12 cellular contexts compared by ENCODE assay signal in the genomic region with DNA sequence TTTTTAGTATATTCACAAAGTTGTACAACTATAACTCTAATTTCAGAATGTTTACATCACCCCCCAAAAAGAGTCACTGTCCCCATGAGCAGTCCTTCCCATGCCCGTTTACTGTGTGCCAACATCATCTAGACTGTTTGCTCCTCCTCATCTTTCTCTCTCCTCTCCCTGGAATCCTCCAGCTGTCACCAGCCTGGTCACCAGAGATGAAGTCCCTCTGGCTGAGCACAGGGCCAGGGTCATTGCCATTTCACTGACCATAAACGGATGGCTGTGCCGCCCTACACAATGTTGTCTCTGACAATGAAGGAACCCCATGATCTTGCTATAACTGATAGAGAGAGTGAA. TPM values are rescaled to one million over a fixed set of nuclear protein-coding genes. Genes with fewer than 3 reads are reported as not detected.
A peak's percentile ranks its signal among the peaks of the same experiment; 100 is the strongest.
DNase-seq lines count a peak whose midpoint lies in the region; ATAC-seq and TF ChIP-seq lines count a peak whose summit lies in the region.
"Had no signal": no experiment of that assay in that cellular context is flagged by ENCODE, and none has a peak within 500 bp of the region (broad histone marks: within the 10 kb centered on the region; RNA-seq: fewer than 3 reads in every experiment).

No MANE protein-coding gene starts in this region.

- DNase-seq in heart right ventricle (no peak), left cardiac atrium (no peak), lower lobe of right lung (no peak), upper lobe of right lung (no peak), prostate gland (ENCODE audit: low spot score) (no peak)
- no peak for DNase-seq in activated T-helper 1 cell treated with anti-CD3 and anti-CD28 coated beads, Interleukin-12 subunit alpha, Interleukin-12 subunit beta, Interleukin-2, Interleukin-4 antibody, amounts not matched to agents 30 ng/mL and 10 ng/mL and 1 ng/mL, durations not matched to agents 14 hours and 24 hours and 36 hours (ENCODE audit: low spot score)
- DNase-seq: aorta, NCI-H1694 had no signal

- H3K4me1 ChIP-seq in heart right ventricle, result peaks cover 0 to 49% (median 15%) of the 10 kb centered on the region in 9 donors
- peaks cover 27% of the 10 kb centered on the region for H3K4me1 ChIP-seq in lower lobe of right lung
- H3K4me1 ChIP-seq in upper lobe of right lung, result peaks cover 21% of the 10 kb centered on the region
- H3K4me1 ChIP-seq in prostate gland (replicated peaks), result peaks cover 3% of the 10 kb centered on the region

- intact Hi-C loops in heart right ventricle (cut with DNase I) (loop anchor here in 1 of 10 donors (5.0 kb wide), 1 partner anchor 58 kb away; a partner anchor contains a TSS), left cardiac atrium (cut with DNase I) (loop anchor here in 1 of 2 donors (10.0 kb wide), 1 partner anchor 55 kb away; no protein-coding TSS in a partner anchor), lower lobe of right lung (cut with DNase I) (no loop called here), upper lobe of right lung (cut with DNase I) (no loop called here), prostate gland (cut with DNase I) (no loop called here)
- intact Hi-C loops in activated T-helper 1 cell treated with anti-CD3 and anti-CD28 coated beads, Interleukin-12 subunit alpha, Interleukin-12 subunit beta, Interleukin-2, Interleukin-4 antibody, amounts not matched to agents 30 ng/mL and 10 ng/mL and 1 ng/mL, durations not matched to agents 14 hours and 24 hours and 36 hours (cut with micrococcal nuclease), result loop anchor here (1.0 to 10.0 kb wide), 4 partner anchors 10 to 135 kb away; a partner anchor contains a TSS

- ATAC-seq in heart right ventricle (no peak), left cardiac atrium (no peak), lower lobe of right lung (no peak), upper lobe of right lung (no peak), GM19397 (IDR thresholded peaks at IDR 0.05; ENCODE audit: unreplicated experiment) (no peak), HG03432 (IDR thresholded peaks at IDR 0.05; ENCODE audit: unreplicated experiment) (no peak)

- TF ChIP-seq CTCF in heart right ventricle (IDR thresholded peaks at IDR 0.05) (no peak), lower lobe of right lung (IDR thresholded peaks at IDR 0.05) (no peak), upper lobe of right lung (IDR thresholded peaks at IDR 0.05) (no peak), prostate gland (IDR thresholded peaks at IDR 0.05) (no peak)

- peak overlapping the region; percentile 28 for H3K27ac Mint-ChIP-seq in activated T-helper 1 cell treated with anti-CD3 and anti-CD28 coated beads, Interleukin-12 subunit alpha, Interleukin-12 subunit beta, Interleukin-2, Interleukin-4 antibody, amounts not matched to agents 30 ng/mL and 10 ng/mL and 1 ng/mL, durations not matched to agents 14 hours and 24 hours and 36 hours
- H3K27ac Mint-ChIP-seq: IgD-negative memory B cell had no signal

- H3K9me3 Mint-ChIP-seq in activated T-helper 1 cell treated with anti-CD3 and anti-CD28 coated beads, Interleukin-12 subunit alpha, Interleukin-12 subunit beta, Interleukin-2, Interleukin-4 antibody, amounts not matched to agents 30 ng/mL and 10 ng/mL and 1 ng/mL, durations not matched to agents 14 hours and 24 hours and 36 hours, result no peaks in the 10 kb centered on the region

- H3K27ac ChIP-seq in heart right ventricle (peak overlapping the region; percentile 17 to 81 (median 64)), lower lobe of right lung (peak overlapping the region; percentile 74), upper lobe of right lung (peak overlapping the region; percentile 64), prostate gland (no peak overlapping the region)
- H3K27ac ChIP-seq: BLaER1 had no signal

- no peak for TF ChIP-seq POLR2A in prostate gland (IDR thresholded peaks at IDR 0.05)

- H3K27me3 ChIP-seq in heart right ventricle (no peaks in the 10 kb centered on the region), lower lobe of right lung (ENCODE audit: low read depth) (no peaks in the 10 kb centered on the region), upper lobe of right lung (no peaks in the 10 kb centered on the region), prostate gland (replicated peaks; ENCODE audit: insufficient read depth) (no peaks in the 10 kb centered on the region)
- H3K27me3 ChIP-seq: BLaER1 had no signal

- no peak overlapping the region for H3K4me3 Mint-ChIP-seq in activated T-helper 1 cell treated with anti-CD3 and anti-CD28 coated beads, Interleukin-12 subunit alpha, Interleukin-12 subunit beta, Interleukin-2, Interleukin-4 antibody, amounts not matched to agents 30 ng/mL and 10 ng/mL and 1 ng/mL, durations not matched to agents 14 hours and 24 hours and 36 hours
- H3K4me3 Mint-ChIP-seq: IgD-negative memory B cell had no signal

- no peaks in the 10 kb centered on the region for H3K36me3 ChIP-seq in heart right ventricle
- H3K36me3 ChIP-seq in lower lobe of right lung, result no peaks in the 10 kb centered on the region
- H3K36me3 ChIP-seq in upper lobe of right lung, result no peaks in the 10 kb centered on the region
- H3K36me3 ChIP-seq in prostate gland, result no peaks in the 10 kb centered on the region
- H3K36me3 ChIP-seq: BLaER1 had no signal

- H3K9me3 ChIP-seq in heart right ventricle (no peaks in the 10 kb centered on the region), lower lobe of right lung (no peaks in the 10 kb centered on the region), upper lobe of right lung (no peaks in the 10 kb centered on the region), prostate gland (no peaks in the 10 kb centered on the region)
- H3K9me3 ChIP-seq: BLaER1 had no signal

- WGBS in heart right ventricle, 2 donors, result 85 to 91% methylated on average over 3 of the region's 3 CpGs
- WGBS in prostate gland, result 95% methylated on average over 3 of the region's 3 CpGs

- H3K4me1 Mint-ChIP-seq in activated T-helper 1 cell treated with anti-CD3 and anti-CD28 coated beads, Interleukin-12 subunit alpha, Interleukin-12 subunit beta, Interleukin-2, Interleukin-4 antibody, amounts not matched to agents 30 ng/mL and 10 ng/mL and 1 ng/mL, durations not matched to agents 14 hours and 24 hours and 36 hours (ENCODE audit: low read depth), result peaks cover 47% of the 10 kb centered on the region

- peaks cover 2% of the 10 kb centered on the region for H3K27me3 Mint-ChIP-seq in activated T-helper 1 cell treated with anti-CD3 and anti-CD28 coated beads, Interleukin-12 subunit alpha, Interleukin-12 subunit beta, Interleukin-2, Interleukin-4 antibody, amounts not matched to agents 30 ng/mL and 10 ng/mL and 1 ng/mL, durations not matched to agents 14 hours and 24 hours and 36 hours (ENCODE audit: insufficient read depth)

- no peaks in the 10 kb centered on the region for H3K36me3 Mint-ChIP-seq in activated T-helper 1 cell treated with anti-CD3 and anti-CD28 coated beads, Interleukin-12 subunit alpha, Interleukin-12 subunit beta, Interleukin-2, Interleukin-4 antibody, amounts not matched to agents 30 ng/mL and 10 ng/mL and 1 ng/mL, durations not matched to agents 14 hours and 24 hours and 36 hours (ENCODE audit: low read depth)

- H3K4me3 ChIP-seq in heart right ventricle (peak overlapping the region in 1 of 10 donors; percentile 40), lower lobe of right lung (no peak overlapping the region), upper lobe of right lung (no peak overlapping the region), prostate gland (no peak overlapping the region)
- H3K4me3 ChIP-seq: BLaER1 had no signal

RNA-seq across cellular contexts. Expression of a gene that starts 45.2 kb away (rescaled TPM):
- total RNA-seq in heart right ventricle, result 1 to 10 TPM in 9 of 10 donors, under 1 TPM in 1; 0.82 to 7.1 (median 2.7) TPM
- polyA plus RNA-seq in heart right ventricle, result 1 to 10 TPM; 1.6 to 1.8 TPM
- 1 to 10 TPM; 3.1 to 4.1 TPM for total RNA-seq in left cardiac atrium
- 0.78 and 0.83 TPM in 2 replicates for total RNA-seq in activated T-helper 1 cell treated with anti-CD3 and anti-CD28 coated beads, Interleukin-12 subunit alpha, Interleukin-12 subunit beta, Interleukin-2, Interleukin-4 antibody, amounts not matched to agents 30 ng/mL and 10 ng/mL and 1 ng/mL, durations not matched to agents 14 hours and 24 hours and 36 hours
- 2.6 TPM for total RNA-seq in lower lobe of right lung
- 3.5 TPM for total RNA-seq in upper lobe of right lung
- 1 to 10 TPM; 1.2 to 3.2 TPM for total RNA-seq in prostate gland
- polyA plus RNA-seq: IgD-negative memory B cell had no signal

RNA-seq across cellular contexts. Expression of a gene that starts 53.1 kb away (rescaled TPM):
- under 1 TPM in 1 of 10 donors, not detected in 9; 0.25 TPM for total RNA-seq in heart right ventricle
- under 1 TPM in 1 of 2 donors, not detected in 1; 0.01 TPM for polyA plus RNA-seq in heart right ventricle
- not detected for total RNA-seq in left cardiac atrium
- total RNA-seq in activated T-helper 1 cell treated with anti-CD3 and anti-CD28 coated beads, Interleukin-12 subunit alpha, Interleukin-12 subunit beta, Interleukin-2, Interleukin-4 antibody, amounts not matched to agents 30 ng/mL and 10 ng/mL and 1 ng/mL, durations not matched to agents 14 hours and 24 hours and 36 hours, result 0.13 and 0.17 TPM in 2 replicates
- 0.18 TPM for total RNA-seq in lower lobe of right lung
- total RNA-seq in upper lobe of right lung, result 0.14 TPM
- total RNA-seq in prostate gland, result under 1 TPM; 0.28 to 0.36 TPM
- polyA plus RNA-seq: aorta, IgD-negative memory B cell had no signal

RNA-seq across cellular contexts. Expression of a gene that starts 59.7 kb away (rescaled TPM):
- total RNA-seq in heart right ventricle (10 to 100 TPM; 28.5 to 59.0 (median 43.4) TPM), left cardiac atrium (10 to 100 TPM; 33.2 to 34.5 TPM), lower lobe of right lung (100 TPM), upper lobe of right lung (87.1 TPM), prostate gland (10 to 100 TPM; 53.5 to 60.2 TPM)
- 10 to 100 TPM in 1 of 2 donors, 1 to 10 TPM in 1; 7.3 to 25.9 TPM for polyA plus RNA-seq in heart right ventricle
- 50.4 and 52.7 TPM in 2 replicates for total RNA-seq in activated T-helper 1 cell treated with anti-CD3 and anti-CD28 coated beads, Interleukin-12 subunit alpha, Interleukin-12 subunit beta, Interleukin-2, Interleukin-4 antibody, amounts not matched to agents 30 ng/mL and 10 ng/mL and 1 ng/mL, durations not matched to agents 14 hours and 24 hours and 36 hours

Comparison
In these comparisons a context has a peak if more than half of its experiments do, and no peak if none do; other contexts are left out.
1. H3K27ac ChIP-seq: peak in heart right ventricle (10 of 10), lower lobe of right lung (single experiment) and upper lobe of right lung (single experiment); none in prostate gland (0 of 2).